8 cellular contexts compared by ENCODE assay signal in the genomic region with DNA sequence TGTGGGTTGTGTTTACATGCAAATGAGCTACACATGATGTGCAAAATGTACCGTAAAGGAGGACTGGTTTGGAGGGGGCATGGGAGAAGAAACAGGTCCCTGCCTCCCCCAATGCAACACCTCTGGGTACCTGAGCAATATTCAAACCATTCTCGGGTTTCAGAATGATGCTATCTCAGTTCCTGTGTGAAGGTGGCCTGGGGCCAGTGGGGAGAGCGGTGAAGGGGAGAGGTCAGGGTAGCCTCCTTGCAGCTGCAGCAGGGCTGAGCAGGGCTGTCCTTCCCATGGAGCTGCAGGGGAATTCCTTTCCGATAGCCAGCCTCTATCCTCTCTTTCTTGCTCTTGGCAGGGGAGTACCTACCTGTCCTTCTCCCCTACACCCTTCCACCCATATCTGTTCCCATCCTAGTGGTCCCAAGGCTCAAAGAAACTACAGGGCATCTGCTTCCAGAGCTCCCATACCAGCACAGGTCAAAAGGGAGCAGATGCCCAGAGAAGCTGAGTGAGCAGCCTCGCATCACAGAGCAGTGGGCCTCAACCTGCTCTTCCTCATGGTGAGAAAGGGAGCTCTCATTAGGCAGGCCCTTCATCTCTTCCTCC. TPM values are rescaled to one million over a fixed set of nuclear protein-coding genes. Genes with fewer than 3 reads are reported as not detected.
DNase-seq lines count a peak whose midpoint lies in the region; ATAC-seq and TF ChIP-seq lines count a peak whose summit lies in the region.

No MANE protein-coding gene starts in this region.

- peaks cover 11% of the 10 kb centered on the region for H3K36me3 Mint-ChIP-seq in activated naive CD8-positive, alpha-beta T cell treated with anti-CD3 and anti-CD28 coated beads for 36 hours

- H3K27me3 ChIP-seq in rectal smooth muscle tissue (ENCODE audit: control insufficient read depth, insufficient read depth, low read length) = no peaks in the 10 kb centered on the region

- peaks cover 57% of the 10 kb centered on the region for H3K4me1 ChIP-seq in rectal smooth muscle tissue (ENCODE audit: control insufficient read depth, insufficient read depth, low read length)

- peak overlapping the region; percentile 58 for H3K4me3 Mint-ChIP-seq in activated naive CD8-positive, alpha-beta T cell treated with anti-CD3 and anti-CD28 coated beads for 36 hours

- H3K4me3 ChIP-seq in rectal smooth muscle tissue (ENCODE audit: low read length) = peak overlapping the region; percentile 52

- no peaks in the 10 kb centered on the region for H3K27me3 Mint-ChIP-seq in activated naive CD8-positive, alpha-beta T cell treated with anti-CD3 and anti-CD28 coated beads for 36 hours

- intact Hi-C loops in left colon (cut with DNase I, micrococcal nuclease) = no loop called here

- ATAC-seq in GM18907 (IDR thresholded peaks at IDR 0.05; ENCODE audit: unreplicated experiment) = peak; percentile 60
- peak; percentile 45 for ATAC-seq in HG03095 (IDR thresholded peaks at IDR 0.05; ENCODE audit: unreplicated experiment)
- ATAC-seq in left colon = no peak

- DNase-seq in activated naive CD8-positive, alpha-beta T cell treated with anti-CD3 and anti-CD28 coated beads for 36 hours = peak; percentile 59
- DNase-seq in T1000 (lab: John Stamatoyannopoulos, UW) (no peak), AG20443 (ENCODE audit: low spot score) (no peak), left colon (no peak)

- H3K27ac Mint-ChIP-seq in activated naive CD8-positive, alpha-beta T cell treated with anti-CD3 and anti-CD28 coated beads for 36 hours = peak overlapping the region; percentile 76

- H3K36me3 ChIP-seq in rectal smooth muscle tissue (ENCODE audit: control insufficient read depth, insufficient read depth, low read length) = no peaks in the 10 kb centered on the region

- H3K4me1 Mint-ChIP-seq in activated naive CD8-positive, alpha-beta T cell treated with anti-CD3 and anti-CD28 coated beads for 36 hours = peaks cover 78% of the 10 kb centered on the region

- no peak for TF ChIP-seq CTCF in 22Rv1 (IDR thresholded peaks at IDR 0.05)

- no peak overlapping the region for H3K9ac ChIP-seq in rectal smooth muscle tissue (ENCODE audit: low read length)

- peak overlapping the region; percentile 6; the same call in 1 of the 2 replicates for H3K27ac ChIP-seq in 22Rv1
- H3K27ac ChIP-seq in rectal smooth muscle tissue (ENCODE audit: low read depth, low read length) = peak overlapping the region; percentile 74

- no peaks in the 10 kb centered on the region for H3K9me3 Mint-ChIP-seq in activated naive CD8-positive, alpha-beta T cell treated with anti-CD3 and anti-CD28 coated beads for 36 hours

RNA-seq across cellular contexts. Expression of gene MEF2D, which starts 11.9 kb away (rescaled TPM):
- 10 to 100 TPM; 25.7 to 27.8 TPM for total RNA-seq in activated naive CD8-positive, alpha-beta T cell treated with anti-CD3 and anti-CD28 coated beads for 36 hours
- total RNA-seq in left colon = 10 to 100 TPM; 45.9 to 66.4 TPM
